ENCODE assay signal across 1 cellular context in the genomic region with DNA sequence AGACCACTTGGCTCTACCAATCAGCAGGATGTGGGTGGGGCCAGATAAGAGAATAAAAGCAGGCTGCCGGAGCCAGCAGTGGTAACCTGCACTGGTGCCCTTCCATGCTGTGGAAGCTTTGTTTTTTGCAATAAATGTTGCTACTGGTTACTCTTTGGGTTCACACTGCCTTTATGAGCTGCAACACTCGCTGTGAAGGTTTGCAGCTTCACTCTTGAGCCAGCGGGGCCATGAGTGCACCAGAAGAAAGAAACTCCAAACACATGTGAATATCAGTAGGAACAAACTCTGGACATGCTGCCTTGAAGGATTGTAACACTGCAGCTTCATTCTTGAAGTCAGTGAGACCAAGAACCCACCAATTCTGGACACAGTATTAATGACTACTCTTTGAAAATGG.
TF ChIP-seq lines count a peak whose summit lies in the region.

No MANE protein-coding gene starts in this region.

TF ChIP-seq in K562, 482 proteins besides CTCF, POLR2A, EP300 and RAD21:
- peak; percentile 67 for TF ChIP-seq POLR2B (IDR thresholded peaks at IDR 0.05; ENCODE audit: low read depth, partially characterized antibody)
- TF ChIP-seq CC2D1A (IDR thresholded peaks at IDR 0.05), result 0 out of 2 replicates have a peak, but pooled peaks have one; percentile 33
- no peak for TF ChIP-seq IRF9 (tag; IDR thresholded peaks at IDR 0.05)
- no peak for TF ChIP-seq ZNF41 (CRISPR knock-in tag; conservative IDR thresholded peaks at IDR 0.05)
- TF ChIP-seq KDM5B (IDR thresholded peaks at IDR 0.05; ENCODE audit: insufficient replicate concordance, low read depth, low read length), result peak; percentile 60
- TF ChIP-seq FOXA1 (IDR thresholded peaks at IDR 0.05; ENCODE audit: borderline replicate concordance), result no peak
- TF ChIP-seq ZNF274 (IDR thresholded peaks at IDR 0.05; ENCODE audit: borderline replicate concordance, low read depth, low read length), result no peak
- 0 out of 2 replicates have a peak, but pooled peaks have one; percentile 16 for TF ChIP-seq POLR2G (IDR thresholded peaks at IDR 0.05; ENCODE audit: low read depth, low read length)
- TF ChIP-seq SUPT5H (IDR thresholded peaks at IDR 0.05), result peak; percentile 75
- no peak for TF ChIP-seq NFE2 (IDR thresholded peaks at IDR 0.05; ENCODE audit: low read depth)
- TF ChIP-seq TFAM (CRISPR knock-in tag; conservative IDR thresholded peaks at IDR 0.05), result no peak
- TF ChIP-seq, protein P1, sequence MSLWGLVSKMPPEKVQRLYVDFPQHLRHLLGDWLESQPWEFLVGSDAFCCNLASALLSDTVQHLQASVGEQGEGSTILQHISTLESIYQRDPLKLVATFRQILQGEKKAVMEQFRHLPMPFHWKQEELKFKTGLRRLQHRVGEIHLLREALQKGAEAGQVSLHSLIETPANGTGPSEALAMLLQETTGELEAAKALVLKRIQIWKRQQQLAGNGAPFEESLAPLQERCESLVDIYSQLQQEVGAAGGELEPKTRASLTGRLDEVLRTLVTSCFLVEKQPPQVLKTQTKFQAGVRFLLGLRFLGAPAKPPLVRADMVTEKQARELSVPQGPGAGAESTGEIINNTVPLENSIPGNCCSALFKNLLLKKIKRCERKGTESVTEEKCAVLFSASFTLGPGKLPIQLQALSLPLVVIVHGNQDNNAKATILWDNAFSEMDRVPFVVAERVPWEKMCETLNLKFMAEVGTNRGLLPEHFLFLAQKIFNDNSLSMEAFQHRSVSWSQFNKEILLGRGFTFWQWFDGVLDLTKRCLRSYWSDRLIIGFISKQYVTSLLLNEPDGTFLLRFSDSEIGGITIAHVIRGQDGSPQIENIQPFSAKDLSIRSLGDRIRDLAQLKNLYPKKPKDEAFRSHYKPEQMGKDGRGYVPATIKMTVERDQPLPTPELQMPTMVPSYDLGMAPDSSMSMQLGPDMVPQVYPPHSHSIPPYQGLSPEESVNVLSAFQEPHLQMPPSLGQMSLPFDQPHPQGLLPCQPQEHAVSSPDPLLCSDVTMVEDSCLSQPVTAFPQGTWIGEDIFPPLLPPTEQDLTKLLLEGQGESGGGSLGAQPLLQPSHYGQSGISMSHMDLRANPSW (CRISPR knock-in tag; IDR thresholded peaks at IDR 0.05), result no peak
- 0 out of 2 replicates have a peak, but pooled peaks have one; percentile 58 for TF ChIP-seq MTA3 (IDR thresholded peaks at IDR 0.05; ENCODE audit: borderline replicate concordance)
- peak; percentile 45; the same call in 1 of the 2 replicates for TF ChIP-seq NFRKB (IDR thresholded peaks at IDR 0.05; ENCODE audit: low read depth)
- TF ChIP-seq THAP12 (CRISPR knock-in tag; IDR thresholded peaks at IDR 0.05), result no peak
- TF ChIP-seq MLLT1 (IDR thresholded peaks at IDR 0.05), result 0 out of 4 replicates have a peak, but pooled peaks of 1 of the 2 experiments have one; percentile 9
- peak; percentile 43 for TF ChIP-seq RFX1 (IDR thresholded peaks at IDR 0.05)
- TF ChIP-seq YBX1 (IDR thresholded peaks at IDR 0.05), result no peak
- TF ChIP-seq NRF1 (conservative IDR thresholded peaks at IDR 0.05 in 1 of 2, IDR thresholded peaks at IDR 0.05 in 1 of 2), result peak in 1 of 2 experiments; percentile 29; a peak in 2 of 4 replicates
- TF ChIP-seq ZNF551 (CRISPR knock-in tag; IDR thresholded peaks at IDR 0.05), result no peak
TF ChIP-seq in K562: peak in this region for 10.
